2 cellular contexts compared by ENCODE assay signal in the genomic region with DNA sequence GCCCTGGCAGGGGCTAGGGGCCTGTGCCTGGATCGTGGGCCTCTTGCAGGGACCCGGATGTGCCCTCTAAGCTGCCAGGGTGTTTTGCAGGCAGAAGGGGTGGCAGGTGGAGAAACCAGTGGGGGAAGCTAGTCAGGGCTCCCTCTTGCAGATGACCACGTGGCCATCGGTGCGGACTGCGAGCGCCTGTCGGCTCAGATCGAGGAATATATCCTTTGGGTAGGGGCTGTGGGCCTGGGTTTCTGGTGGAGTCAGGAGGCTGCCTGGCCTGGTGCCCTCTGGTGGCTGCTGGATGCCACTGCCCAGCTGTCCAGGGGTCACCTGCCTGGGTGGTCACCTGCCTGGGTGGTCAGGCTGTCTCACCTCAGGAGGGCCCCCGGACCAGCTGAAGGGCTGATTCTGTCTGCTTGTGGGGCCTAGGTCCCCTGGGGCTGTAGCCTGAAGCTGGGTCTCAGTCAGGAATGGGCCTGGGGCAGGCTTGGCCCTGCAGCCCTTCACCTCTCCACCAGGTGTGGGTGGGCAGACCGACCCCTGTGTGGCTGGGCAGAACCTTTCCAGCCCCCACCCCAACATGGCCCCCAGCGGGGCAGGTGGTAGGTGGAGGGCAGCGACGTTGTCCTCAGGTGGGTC.
TF ChIP-seq lines count a peak whose summit lies in the region.

No MANE protein-coding gene starts in this region.

TF ChIP-seq in HEK293, 187 proteins besides CTCF, POLR2A, EP300 and RAD21:
- 0 out of 2 replicates have a peak, but pooled peaks have one; percentile 16 for TF ChIP-seq ZNF423 (tag by site-specific recombination; IDR thresholded peaks at IDR 0.05)
- TF ChIP-seq ZNF548 (tag by site-specific recombination; IDR thresholded peaks at IDR 0.05) = no peak
- TF ChIP-seq GLIS2 (tag by site-specific recombination; IDR thresholded peaks at IDR 0.05) = peak; percentile 94
- peak; percentile 27; the same call in 1 of the 2 replicates for TF ChIP-seq SCRT2 (tag by site-specific recombination; IDR thresholded peaks at IDR 0.05)
- peak; percentile 98 for TF ChIP-seq GLIS1 (tag by site-specific recombination; IDR thresholded peaks at IDR 0.05)

TF ChIP-seq in K562, 482 proteins besides CTCF, POLR2A, EP300 and RAD21:
- TF ChIP-seq BHLHE40 (IDR thresholded peaks at IDR 0.05; ENCODE audit: low read length) = peak; percentile 40; the same call in 1 of the 2 replicates
- peak; percentile 28; the same call in 1 of the 2 replicates for TF ChIP-seq L3MBTL2 (IDR thresholded peaks at IDR 0.05)
- peak; percentile 32; the same call in 1 of the 2 replicates for TF ChIP-seq POLR2G (IDR thresholded peaks at IDR 0.05; ENCODE audit: low read depth, low read length)
- TF ChIP-seq SMC3 (conservative IDR thresholded peaks at IDR 0.05; ENCODE audit: insufficient read depth, low read depth, low read length) = peak; percentile 44; the same call in 1 of the 2 replicates
- TF ChIP-seq ZBTB7A (IDR thresholded peaks at IDR 0.05; ENCODE audit: borderline replicate concordance, control insufficient read depth, low read depth, low read length) = peak; percentile 54; the same call in 1 of the 2 replicates
- TF ChIP-seq, protein P1, sequence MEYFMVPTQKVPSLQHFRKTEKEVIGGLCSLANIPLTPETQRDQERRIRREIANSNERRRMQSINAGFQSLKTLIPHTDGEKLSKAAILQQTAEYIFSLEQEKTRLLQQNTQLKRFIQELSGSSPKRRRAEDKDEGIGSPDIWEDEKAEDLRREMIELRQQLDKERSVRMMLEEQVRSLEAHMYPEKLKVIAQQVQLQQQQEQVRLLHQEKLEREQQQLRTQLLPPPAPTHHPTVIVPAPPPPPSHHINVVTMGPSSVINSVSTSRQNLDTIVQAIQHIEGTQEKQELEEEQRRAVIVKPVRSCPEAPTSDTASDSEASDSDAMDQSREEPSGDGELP (CRISPR knock-in tag; IDR thresholded peaks at IDR 0.05; ENCODE audit: borderline replicate concordance) = peak; percentile 68; the same call in 1 of the 2 replicates
- no peak for TF ChIP-seq CHD2 (IDR thresholded peaks at IDR 0.05; ENCODE audit: low read depth, low read length)
- TF ChIP-seq, protein P2, sequence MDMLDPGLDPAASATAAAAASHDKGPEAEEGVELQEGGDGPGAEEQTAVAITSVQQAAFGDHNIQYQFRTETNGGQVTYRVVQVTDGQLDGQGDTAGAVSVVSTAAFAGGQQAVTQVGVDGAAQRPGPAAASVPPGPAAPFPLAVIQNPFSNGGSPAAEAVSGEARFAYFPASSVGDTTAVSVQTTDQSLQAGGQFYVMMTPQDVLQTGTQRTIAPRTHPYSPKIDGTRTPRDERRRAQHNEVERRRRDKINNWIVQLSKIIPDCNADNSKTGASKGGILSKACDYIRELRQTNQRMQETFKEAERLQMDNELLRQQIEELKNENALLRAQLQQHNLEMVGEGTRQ (CRISPR knock-in tag; IDR thresholded peaks at IDR 0.05) = peak; percentile 34; the same call in 1 of the 2 replicates
- no peak for TF ChIP-seq ZNF212 (CRISPR knock-in tag; IDR thresholded peaks at IDR 0.05)
- TF ChIP-seq, protein P3, sequence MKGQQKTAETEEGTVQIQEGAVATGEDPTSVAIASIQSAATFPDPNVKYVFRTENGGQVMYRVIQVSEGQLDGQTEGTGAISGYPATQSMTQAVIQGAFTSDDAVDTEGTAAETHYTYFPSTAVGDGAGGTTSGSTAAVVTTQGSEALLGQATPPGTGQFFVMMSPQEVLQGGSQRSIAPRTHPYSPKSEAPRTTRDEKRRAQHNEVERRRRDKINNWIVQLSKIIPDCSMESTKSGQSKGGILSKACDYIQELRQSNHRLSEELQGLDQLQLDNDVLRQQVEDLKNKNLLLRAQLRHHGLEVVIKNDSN (CRISPR knock-in tag; IDR thresholded peaks at IDR 0.05) = peak; percentile 80
- peak; percentile 53 for TF ChIP-seq CTCFL (IDR thresholded peaks at IDR 0.05; ENCODE audit: borderline replicate concordance, insufficient read depth, low read depth, low read length, poor library complexity, severe bottlenecking)
- TF ChIP-seq SAFB (IDR thresholded peaks at IDR 0.05; ENCODE audit: borderline replicate concordance, low read depth, low read length) = no peak
